Comparison of ENCODE assay signal across 10 cellular contexts in genomic region chr10:78763651-78764395, GRCh38.
DNase-seq lines count a peak whose midpoint lies in the region; ATAC-seq and TF ChIP-seq lines count a peak whose summit lies in the region.
"Had no signal": no experiment of that assay in that cellular context is flagged by ENCODE, and none has a peak within 500 bp of the region (broad histone marks: within the 10 kb centered on the region; RNA-seq: fewer than 3 reads in every experiment).

No MANE protein-coding gene starts in this region.

- H3K9ac ChIP-seq in H9 (ENCODE audit: extremely low read depth, insufficient read length, low read length): no peak overlapping the region

- no peak overlapping the region for H3K4me3 ChIP-seq in GM06990 (replicated peaks; ENCODE audit: low read depth, low read length)
- no peak overlapping the region for H3K4me3 ChIP-seq in sigmoid colon

- H3K27me3 Mint-ChIP-seq in H9 (ENCODE audit: low read depth) (peaks cover 23% of the 10 kb centered on the region), chondrocyte (ENCODE audit: low read depth) (no peaks in the 10 kb centered on the region), progenitor cell of endocrine pancreas (peaks cover 34% of the 10 kb centered on the region)

- no peak overlapping the region for H3K4ac ChIP-seq in H9 (ENCODE audit: low read depth, low read length)

- H2AFZ ChIP-seq in H9 (ENCODE audit: low read length): no peak overlapping the region

- no peak overlapping the region for H2AK5ac ChIP-seq in H9 (ENCODE audit: insufficient read length, low read length)

- H3K4me1 ChIP-seq in H9 (ENCODE audit: insufficient read depth, low read length) (no peaks in the 10 kb centered on the region), sigmoid colon (peaks cover 0 to 33% (median 20%) of the 10 kb centered on the region in 4 donors)
- H3K4me1 ChIP-seq: Caco-2 had no signal

- no peak overlapping the region for H3K4me3 Mint-ChIP-seq in H9
- H3K4me3 Mint-ChIP-seq in chondrocyte (ENCODE audit: unreplicated experiment): no peak overlapping the region
- no peak overlapping the region for H3K4me3 Mint-ChIP-seq in progenitor cell of endocrine pancreas (ENCODE audit: low read depth)

- H3K9me3 Mint-ChIP-seq in H9 (no peaks in the 10 kb centered on the region), chondrocyte (ENCODE audit: low read depth) (no peaks in the 10 kb centered on the region), progenitor cell of endocrine pancreas (ENCODE audit: low read depth) (no peaks in the 10 kb centered on the region)

- H3K9me3 ChIP-seq in H9 (ENCODE audit: control insufficient read depth, low read depth, low read length): no peaks in the 10 kb centered on the region
- no peaks in the 10 kb centered on the region for H3K9me3 ChIP-seq in sigmoid colon
- H3K9me3 ChIP-seq: Caco-2 had no signal

- H4K5ac ChIP-seq in H9 (ENCODE audit: insufficient read length, low read depth, low read length): no peak overlapping the region

- peak overlapping the region; percentile 10; the same call in 1 of the 2 replicates for H3K14ac ChIP-seq in H9 (ENCODE audit: insufficient read depth, low read length)

- no peak overlapping the region for H3K18ac ChIP-seq in H9 (ENCODE audit: insufficient read length, low read depth, low read length)

- H3K56ac ChIP-seq in H9 (ENCODE audit: insufficient read length, low read depth, low read length): no peak overlapping the region

- no peak overlapping the region for H3K4me2 ChIP-seq in H9 (ENCODE audit: insufficient read depth, insufficient read length, low read length)

- no peak overlapping the region for H3T11ph ChIP-seq in H9 (ENCODE audit: low read length)

- no peak overlapping the region for H2BK5ac ChIP-seq in H9 (ENCODE audit: insufficient read length, low read length)

- no peak overlapping the region for H3K23ac ChIP-seq in H9 (ENCODE audit: insufficient read length, low read depth, low read length)

- no peak for TF ChIP-seq POLR2A in sigmoid colon (IDR thresholded peaks at IDR 0.05)

- no peaks in the 10 kb centered on the region for H3K79me1 ChIP-seq in H9 (ENCODE audit: insufficient read depth, low read depth, low read length, poor library complexity, severe bottlenecking)

- H3K27ac Mint-ChIP-seq in H9 (no peak overlapping the region), chondrocyte (ENCODE audit: unreplicated experiment) (peak overlapping the region; percentile 61), progenitor cell of endocrine pancreas (no peak overlapping the region)

- no peaks in the 10 kb centered on the region for H3K36me3 ChIP-seq in GM06990 (ENCODE audit: control insufficient read depth, insufficient read depth, low read length)
- no peaks in the 10 kb centered on the region for H3K36me3 ChIP-seq in sigmoid colon

- TF ChIP-seq CTCF in GM06990 (IDR thresholded peaks at IDR 0.05; ENCODE audit: insufficient read depth, low read length, poor library complexity, severe bottlenecking) (no peak), H9 (conservative IDR thresholded peaks at IDR 0.05) (no peak), chondrocyte (IDR thresholded peaks at IDR 0.05) (no peak), sigmoid colon (IDR thresholded peaks at IDR 0.05) (no peak), progenitor cell of endocrine pancreas (IDR thresholded peaks at IDR 0.05; ENCODE audit: unreplicated experiment) (no peak)

- peaks cover 3% of the 10 kb centered on the region; the same call in 1 of the 2 replicates for H3K27me3 ChIP-seq in GM06990 (replicated peaks; ENCODE audit: control insufficient read depth, insufficient read depth, low read length)
- H3K27me3 ChIP-seq in H9 (ENCODE audit: insufficient read depth, low read length): no peaks in the 10 kb centered on the region
- no peaks in the 10 kb centered on the region for H3K27me3 ChIP-seq in sigmoid colon

- WGBS in H9 (ENCODE audit: extremely low coverage, insufficient read length, low lambda C conversion rate): no CpG with 5 or more reads among the region's 10 CpGs
- WGBS in sigmoid colon, 2 donors: 74 to 81% methylated on average over 10 of the region's 10 CpGs

- H2BK15ac ChIP-seq in H9 (ENCODE audit: low read depth, low read length): no peak overlapping the region

- intact Hi-C loops in sigmoid colon (cut with DNase I): no loop called here

- ATAC-seq in GM19463 (IDR thresholded peaks at IDR 0.05; ENCODE audit: unreplicated experiment): no peak
- ATAC-seq: left colon had no signal

- DNase-seq in GM06990 (ENCODE audit: extremely low read depth, insufficient read length): peak; percentile 22
- no peak for DNase-seq in H9
- no peak for DNase-seq in chondrocyte (ENCODE audit: low spot score)
- peak; percentile 73 for DNase-seq in sigmoid colon
- DNase-seq in cerebellum (ENCODE audit: low spot score): no peak
- DNase-seq in NCI-H1105 treated with DMSO at 0.1 percent for 48 hours (lab: John Stamatoyannopoulos, UW): no peak
- DNase-seq in progenitor cell of endocrine pancreas (ENCODE audit: low spot score, unreplicated experiment): no peak
- DNase-seq: Caco-2, left colon had no signal

- H3K23me2 ChIP-seq in H9 (ENCODE audit: insufficient read length, low read depth, low read length, poor library complexity, severe bottlenecking): no peaks in the 10 kb centered on the region

- H3K4me1 Mint-ChIP-seq in H9 (peaks cover 5 to 16% of the 10 kb centered on the region in 2 experiments), chondrocyte (ENCODE audit: low read depth) (peaks cover 23% of the 10 kb centered on the region), progenitor cell of endocrine pancreas (ENCODE audit: low read depth) (peaks cover 4% of the 10 kb centered on the region)

- no peak overlapping the region for H2BK20ac ChIP-seq in H9 (ENCODE audit: low read depth, low read length, poor library complexity, severe bottlenecking)

- H3K36me3 Mint-ChIP-seq in H9 (ENCODE audit: insufficient read depth in 1 of 3, low read depth in 3 of 3) (no peaks in the 10 kb centered on the region), chondrocyte (ENCODE audit: low read depth) (no peaks in the 10 kb centered on the region), progenitor cell of endocrine pancreas (ENCODE audit: insufficient read depth) (no peaks in the 10 kb centered on the region)

- H4K91ac ChIP-seq in H9 (ENCODE audit: insufficient read length, low read depth, low read length): no peak overlapping the region

- H2BK120ac ChIP-seq in H9 (ENCODE audit: low read depth, low read length, poor library complexity, severe bottlenecking): no peak overlapping the region

- H3K79me2 ChIP-seq in H9 (ENCODE audit: insufficient read depth, low read length): no peaks in the 10 kb centered on the region

- H4K8ac ChIP-seq in H9 (replicated peaks; ENCODE audit: insufficient read length, low read depth, low read length): no peak overlapping the region

- H3K27ac ChIP-seq in H9 (ENCODE audit: insufficient read length, low read depth, low read length) (no peak overlapping the region), sigmoid colon (peak overlapping the region; percentile 66 to 78 (median 71))

- no peaks in the 10 kb centered on the region for H4K20me1 ChIP-seq in H9 (ENCODE audit: control insufficient read depth, insufficient read depth, insufficient read length)

- no peak for TF ChIP-seq EP300 in sigmoid colon (IDR thresholded peaks at IDR 0.05)

- no peak overlapping the region for H2BK12ac ChIP-seq in H9 (ENCODE audit: insufficient read length, low read depth, low read length)

Comparison
In these comparisons a context has a peak if more than half of its experiments do, and no peak if none do; other contexts are left out.
1. DNase-seq: peak in GM06990 (single experiment) and sigmoid colon (single experiment); none in H9 (single experiment), chondrocyte (single experiment), cerebellum (single experiment), NCI-H1105 treated with DMSO at 0.1 percent for 48 hours (single experiment) and progenitor cell of endocrine pancreas (single experiment).